20 cellular contexts compared by ENCODE assay signal in genomic region chr1:211975152-211975941, GRCh38.
DNase-seq lines count a peak whose midpoint lies in the region; ATAC-seq and TF ChIP-seq lines count a peak whose summit lies in the region.
"Had no signal": no experiment of that assay in that cellular context is flagged by ENCODE, and none has a peak within 500 bp of the region (broad histone marks: within the 10 kb centered on the region; RNA-seq: fewer than 3 reads in every experiment).

No MANE protein-coding gene starts in this region.

- TF ChIP-seq CTCF in right atrium auricular region (IDR thresholded peaks at IDR 0.05) (no peak), dorsolateral prefrontal cortex (IDR thresholded peaks at IDR 0.05 in 54 of 56, conservative IDR thresholded peaks at IDR 0.05 in 2 of 56; ENCODE audit: low read depth in 1 of 56, partially characterized antibody in 56 of 56) (no peak)

- H3K9ac ChIP-seq in muscle layer of colon (ENCODE audit: low read length), result no peak overlapping the region

- peak; percentile 33 to 61 for ATAC-seq in left cardiac atrium
- ATAC-seq in HG03342 (IDR thresholded peaks at IDR 0.05; ENCODE audit: unreplicated experiment), result no peak
- no peak for ATAC-seq in GM18517 (IDR thresholded peaks at IDR 0.05; ENCODE audit: unreplicated experiment)

- intact Hi-C loops in left cardiac atrium (cut with DNase I) (no loop called here), dorsolateral prefrontal cortex (cut with DNase I) (no loop called here)

- no peaks in the 10 kb centered on the region for H3K4me1 ChIP-seq in right atrium auricular region
- H3K4me1 ChIP-seq in muscle layer of colon (ENCODE audit: insufficient read depth, low read length), result no peaks in the 10 kb centered on the region
- H3K4me1 ChIP-seq: colonic mucosa, uterus had no signal

- no peaks in the 10 kb centered on the region for H3K27me3 ChIP-seq in right atrium auricular region
- H3K27me3 ChIP-seq in dorsolateral prefrontal cortex, result no peaks in the 10 kb centered on the region
- no peaks in the 10 kb centered on the region for H3K27me3 ChIP-seq in muscle layer of colon (ENCODE audit: control insufficient read depth in 1 of 2, insufficient read depth in 2 of 2, low read length in 2 of 2)
- H3K27me3 ChIP-seq: colonic mucosa, uterus had no signal

- H3K27ac ChIP-seq in right atrium auricular region (no peak overlapping the region), dorsolateral prefrontal cortex (peak overlapping the region in 40 of 59 donors; percentile 0 to 79 (median 32)), muscle layer of colon (ENCODE audit: low read depth, low read length) (peak overlapping the region; percentile 42)
- H3K27ac ChIP-seq: colonic mucosa, RWPE1, uterus had no signal

- no peaks in the 10 kb centered on the region for H3K9me3 ChIP-seq in right atrium auricular region
- H3K9me3 ChIP-seq in muscle layer of colon (ENCODE audit: low read length), result no peaks in the 10 kb centered on the region
- H3K9me3 ChIP-seq: colonic mucosa, uterus had no signal

- H3K36me3 ChIP-seq in right atrium auricular region (no peaks in the 10 kb centered on the region), muscle layer of colon (ENCODE audit: insufficient read depth, low read length) (peaks cover 7% of the 10 kb centered on the region)
- H3K36me3 ChIP-seq: colonic mucosa, uterus had no signal

- H3K4me3 ChIP-seq in right atrium auricular region, result no peak overlapping the region
- no peak overlapping the region for H3K4me3 ChIP-seq in dorsolateral prefrontal cortex
- H3K4me3 ChIP-seq in muscle layer of colon (ENCODE audit: low read depth in 1 of 2, low read length in 2 of 2), result no peak overlapping the region
- H3K4me3 ChIP-seq: colonic mucosa, skin epidermis, uterus had no signal

- DNase-seq in left cardiac atrium (no peak), right atrium auricular region (ENCODE audit: low spot score) (no peak), dorsolateral prefrontal cortex (no peak), NCI-H2081 (lab: John Stamatoyannopoulos, UW) (no peak)
- no peak for DNase-seq in activated effector memory CD4-positive, alpha-beta T cell treated with anti-CD3 and anti-CD28 coated beads, Interleukin-2, amount 50 U/mL, for 16 hours
- DNase-seq: ACHN; activated T-cell treated with anti-CD3 and anti-CD28 coated beads, Interleukin-2, amount 50 U/mL, for 1 hour; amygdala; colonic mucosa; DMS153; mammary epithelial cell; NCI-H2107; NCI-H82; stimulated activated naive B cell treated with anti-CD40 and anti-IgM and Interleukin-4, amounts not matched to agents 10 μg/mL and 1 μg/mL and 100 μg/mL, for 72 hours; uterus had no signal

Comparison
In these comparisons a context has a peak if more than half of its experiments do, and no peak if none do; other contexts are left out.
1. ATAC-seq: peak in left cardiac atrium (2 of 2); none in HG03342 (single experiment) and GM18517 (single experiment).
2. H3K27ac ChIP-seq: peak in dorsolateral prefrontal cortex (40 of 59) and muscle layer of colon (single experiment); none in right atrium auricular region (0 of 2).